Comparison of ENCODE assay signal across 21 cellular contexts in genomic region chrX:23559975-23560374, GRCh38.
DNase-seq lines count a peak whose midpoint lies in the region; ATAC-seq, FAIRE-seq and TF ChIP-seq lines count a peak whose summit lies in the region.
"Had no signal": no experiment of that assay in that cellular context is flagged by ENCODE, and none has a peak within 500 bp of the region (broad histone marks: within the 10 kb centered on the region; RNA-seq: fewer than 3 reads in every experiment).

No MANE protein-coding gene starts in this region.

- H3K27ac Mint-ChIP-seq in mesothelial cell of epicardium, result no peak overlapping the region

- H3K4me1 Mint-ChIP-seq in mesothelial cell of epicardium, result no peaks in the 10 kb centered on the region

- H3K27ac ChIP-seq in A549 (no peak overlapping the region), lower lobe of right lung (no peak overlapping the region)
- H3K27ac ChIP-seq: HL-60 had no signal

- H3K4me1 ChIP-seq in A549, result no peaks in the 10 kb centered on the region
- H3K4me1 ChIP-seq in lower lobe of right lung, result no peaks in the 10 kb centered on the region
- H3K4me1 ChIP-seq: HAP-1 had no signal

- intact Hi-C loops in lower lobe of right lung (cut with DNase I), result no loop called here

- no peak overlapping the region for H3K4me3 Mint-ChIP-seq in mesothelial cell of epicardium

- TF ChIP-seq EP300 in A549 (IDR thresholded peaks at IDR 0.05), result no peak

- WGBS in A549 (ENCODE audit: missing lambda C conversion rate), result 0% methylated on average over 1 of the region's 1 CpG

- no peak for DNase-seq in A549 (ENCODE audit: low read depth in 1 of 2, low spot score in 1 of 2)
- peak; percentile 25 for DNase-seq in H7
- peak; percentile 17 for DNase-seq in RKO (ENCODE audit: low spot score)
- DNase-seq in mesothelial cell of epicardium (ENCODE audit: low spot score in 2 of 2, unreplicated experiment in 2 of 2), result no peak
- no peak for DNase-seq in hepatic stellate cell (ENCODE audit: low spot score)
- DNase-seq in lower lobe of right lung, result no peak
- DNase-seq: C1 segment of cervical spinal cord, NCI-H1048, NCI-H1436, NCI-H1930, NCI-H345, NCI-H524 treated with DMSO at 0.1 percent for 48 hours, SW 1271 had no signal

- H3K36me3 Mint-ChIP-seq in mesothelial cell of epicardium, result no peaks in the 10 kb centered on the region

- ATAC-seq in A549, result no peak
- no peak for ATAC-seq in HG02981 (IDR thresholded peaks at IDR 0.05; ENCODE audit: unreplicated experiment)
- ATAC-seq in lower lobe of right lung, result no peak
- ATAC-seq in GM19328 (IDR thresholded peaks at IDR 0.05; ENCODE audit: unreplicated experiment), result no peak

- no peaks in the 10 kb centered on the region for H3K27me3 ChIP-seq in H7 (ENCODE audit: control insufficient read depth, insufficient read depth, low read length)
- no peaks in the 10 kb centered on the region for H3K27me3 ChIP-seq in lower lobe of right lung (ENCODE audit: low read depth)

- no peaks in the 10 kb centered on the region for H3K27me3 Mint-ChIP-seq in mesothelial cell of epicardium (ENCODE audit: low read depth)

- H3K9me3 ChIP-seq in A549 (peaks cover 8% of the 10 kb centered on the region; the same call in 1 of the 3 replicates), lower lobe of right lung (no peaks in the 10 kb centered on the region)
- H3K9me3 ChIP-seq: HAP-1 had no signal

- H3K4me3 ChIP-seq in A549 (no peak overlapping the region), H7 (ENCODE audit: insufficient read depth, low read depth, low read length) (no peak overlapping the region), lower lobe of right lung (no peak overlapping the region)
- H3K4me3 ChIP-seq: HAP-1 had no signal

- no peaks in the 10 kb centered on the region for H3K36me3 ChIP-seq in H7 (replicated peaks; ENCODE audit: control insufficient read depth, insufficient read depth, low read length)
- no peaks in the 10 kb centered on the region for H3K36me3 ChIP-seq in lower lobe of right lung
- H3K36me3 ChIP-seq: HAP-1 had no signal

- TF ChIP-seq CTCF in A549 (IDR thresholded peaks at IDR 0.05) (no peak), mesothelial cell of epicardium (IDR thresholded peaks at IDR 0.05; ENCODE audit: unreplicated experiment) (peak; percentile 16), lower lobe of right lung (IDR thresholded peaks at IDR 0.05) (no peak)

- no peak for TF ChIP-seq POLR2A in A549 (IDR thresholded peaks at IDR 0.05; ENCODE audit: low read length)

- peak; percentile 83 for FAIRE-seq in A549 (lab: Jason Lieb, UNC)
- FAIRE-seq: A204.1, D721Med, GM12892, GM18507 had no signal

- no peak overlapping the region for H3K4me2 ChIP-seq in A549

- POLR2A ChIA-PET in A549 (lab: Yijun Ruan, JAX), result no interaction called here

- CTCF ChIA-PET in A549 (lab: Yijun Ruan, JAX), result no interaction called here

- peaks cover 50% of the 10 kb centered on the region for H3K9me3 Mint-ChIP-seq in mesothelial cell of epicardium

- no peak for TF ChIP-seq RAD21 in A549 (conservative IDR thresholded peaks at IDR 0.05 in 1 of 2, IDR thresholded peaks at IDR 0.05 in 1 of 2)

TF ChIP-seq in A549, 52 proteins besides CTCF, POLR2A, EP300 and RAD21:
- TF ChIP-seq ZNF302 (CRISPR knock-in tag; IDR thresholded peaks at IDR 0.05) (no peak), RFX5 (IDR thresholded peaks at IDR 0.05) (no peak), POLR2AphosphoS2 (conservative IDR thresholded peaks at IDR 0.05; ENCODE audit: low read length) (no peak), SREBF2 (IDR thresholded peaks at IDR 0.05) (no peak), BCL3 (IDR thresholded peaks at IDR 0.05) (no peak), MYC (IDR thresholded peaks at IDR 0.05; ENCODE audit: borderline replicate concordance, low read length) (no peak), KDM5A (IDR thresholded peaks at IDR 0.05) (no peak), PBX3 (IDR thresholded peaks at IDR 0.05) (no peak), HES2 (IDR thresholded peaks at IDR 0.05) (no peak), ZSCAN20 (CRISPR knock-in tag; IDR thresholded peaks at IDR 0.05) (no peak), GATA3 (IDR thresholded peaks at IDR 0.05; ENCODE audit: borderline replicate concordance) (no peak), BHLHE40 (IDR thresholded peaks at IDR 0.05; ENCODE audit: low read depth, low read length) (no peak)
- TF ChIP-seq, protein P1, sequence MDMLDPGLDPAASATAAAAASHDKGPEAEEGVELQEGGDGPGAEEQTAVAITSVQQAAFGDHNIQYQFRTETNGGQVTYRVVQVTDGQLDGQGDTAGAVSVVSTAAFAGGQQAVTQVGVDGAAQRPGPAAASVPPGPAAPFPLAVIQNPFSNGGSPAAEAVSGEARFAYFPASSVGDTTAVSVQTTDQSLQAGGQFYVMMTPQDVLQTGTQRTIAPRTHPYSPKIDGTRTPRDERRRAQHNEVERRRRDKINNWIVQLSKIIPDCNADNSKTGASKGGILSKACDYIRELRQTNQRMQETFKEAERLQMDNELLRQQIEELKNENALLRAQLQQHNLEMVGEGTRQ (IDR thresholded peaks at IDR 0.05), result no peak

Comparison
In these comparisons a context has a peak if more than half of its experiments do, and no peak if none do; other contexts are left out.
1. DNase-seq: peak in H7 (single experiment) and RKO (single experiment); none in A549 (0 of 2), mesothelial cell of epicardium (0 of 2), hepatic stellate cell (single experiment) and lower lobe of right lung (single experiment).